Comparison of ENCODE assay signal across 8 cellular contexts in the genomic region with DNA sequence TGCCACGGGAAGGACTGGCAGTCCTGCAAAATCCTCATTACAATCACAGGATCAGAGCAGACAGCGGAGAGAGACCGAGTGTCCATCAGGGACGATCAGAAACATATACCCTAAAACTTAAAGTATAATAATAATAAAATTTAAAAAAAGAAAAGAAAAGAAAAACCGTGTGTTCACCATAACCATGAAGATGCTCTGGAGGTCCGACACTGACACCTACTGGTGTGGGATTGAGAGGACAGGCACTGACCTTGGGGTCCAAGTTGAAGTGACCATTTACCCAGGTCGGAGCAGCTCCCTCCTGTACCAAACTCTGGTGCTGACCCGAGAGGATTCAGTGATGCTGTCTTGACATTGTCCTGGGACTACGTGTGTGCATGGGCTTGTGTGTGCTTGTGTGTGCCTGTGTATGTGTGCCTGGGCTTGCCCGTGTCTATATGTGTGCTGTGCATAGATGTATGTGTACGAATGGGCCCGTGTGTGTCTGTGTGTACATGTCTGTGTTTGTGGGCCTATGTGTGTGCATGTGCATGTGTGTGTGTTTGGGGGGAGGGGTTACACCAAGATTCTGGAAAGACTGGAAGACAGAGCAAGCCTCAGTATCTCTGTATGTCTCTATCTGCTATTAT. TPM values are rescaled to one million over a fixed set of nuclear protein-coding genes. Genes with fewer than 3 reads are reported as not detected.
DNase-seq lines count a peak whose midpoint lies in the region; ATAC-seq and TF ChIP-seq lines count a peak whose summit lies in the region.

No MANE protein-coding gene starts in this region.

- H3K27me3 Mint-ChIP-seq in GM23338 (ENCODE audit: insufficient read depth, low read depth, poor library complexity): peaks cover 11% of the 10 kb centered on the region
- peaks cover 9% of the 10 kb centered on the region for H3K27me3 Mint-ChIP-seq in endothelial cell (ENCODE audit: unreplicated experiment)
- H3K27me3 Mint-ChIP-seq in neural crest cell (ENCODE audit: low read depth): peaks cover 72% of the 10 kb centered on the region

- H3K27ac ChIP-seq in GM23338 (ENCODE audit: low read depth): no peak overlapping the region

- H2AFZ ChIP-seq in GM23338: no peak overlapping the region

- no peaks in the 10 kb centered on the region for H3F3A ChIP-seq in GM23338 (replicated peaks; ENCODE audit: low read depth)

- no peaks in the 10 kb centered on the region for H3K9me3 Mint-ChIP-seq in GM23338
- H3K9me3 Mint-ChIP-seq in endothelial cell (ENCODE audit: unreplicated experiment): no peaks in the 10 kb centered on the region
- no peaks in the 10 kb centered on the region for H3K9me3 Mint-ChIP-seq in neural crest cell

- H3K9me2 ChIP-seq in GM23338 (ENCODE audit: insufficient read depth): no peaks in the 10 kb centered on the region

- DNase-seq in DMS153 treated with DMSO at 0.1 percent for 48 hours (lab: John Stamatoyannopoulos, UW; ENCODE audit: unreplicated experiment) (peak; percentile 1), DMS153 (lab: John Stamatoyannopoulos, UW) (no peak), GM23338 (ENCODE audit: low spot score) (peak; percentile 67), RPMI8226 (peak; percentile 70), endothelial cell (ENCODE audit: low spot score) (peak; percentile 58), neural crest cell (ENCODE audit: low read depth, low spot score) (peak; percentile 54)

- H3K4me3 Mint-ChIP-seq in GM23338 (no peak overlapping the region), endothelial cell (ENCODE audit: unreplicated experiment) (no peak overlapping the region), neural crest cell (no peak overlapping the region)

- H3K4me3 ChIP-seq in GM23338: no peak overlapping the region

- H3K27me3 ChIP-seq in GM23338 (ENCODE audit: insufficient read depth): no peaks in the 10 kb centered on the region

- H3K27ac Mint-ChIP-seq in GM23338 (no peak overlapping the region), endothelial cell (ENCODE audit: unreplicated experiment) (no peak overlapping the region), neural crest cell (ENCODE audit: unreplicated experiment) (no peak overlapping the region)

- H3K4me2 ChIP-seq in GM23338: no peak overlapping the region

- H3K36me3 ChIP-seq in GM23338 (ENCODE audit: insufficient read depth): no peaks in the 10 kb centered on the region

- H3K4me1 ChIP-seq in GM23338 (ENCODE audit: insufficient read depth): no peaks in the 10 kb centered on the region

- no peaks in the 10 kb centered on the region for H3K36me3 Mint-ChIP-seq in GM23338 (ENCODE audit: low read depth)
- H3K36me3 Mint-ChIP-seq in endothelial cell (ENCODE audit: low read depth, unreplicated experiment): no peaks in the 10 kb centered on the region
- no peaks in the 10 kb centered on the region for H3K36me3 Mint-ChIP-seq in neural crest cell (ENCODE audit: low read depth)

- no peaks in the 10 kb centered on the region for H3K79me2 ChIP-seq in GM23338 (replicated peaks; ENCODE audit: insufficient read depth)

- peak; percentile 75 for ATAC-seq in GM23338
- no peak for ATAC-seq in HG03039 (IDR thresholded peaks at IDR 0.05; ENCODE audit: unreplicated experiment)
- ATAC-seq in GM21515 (IDR thresholded peaks at IDR 0.05; ENCODE audit: unreplicated experiment): no peak

- TF ChIP-seq CTCF in GM23338 (conservative IDR thresholded peaks at IDR 0.05; ENCODE audit: low read depth in 2 of 2): peak; percentile 62 to 87
- peak; percentile 53 for TF ChIP-seq CTCF in endothelial cell (IDR thresholded peaks at IDR 0.05; ENCODE audit: unreplicated experiment)
- peak; percentile 72 for TF ChIP-seq CTCF in neural crest cell (conservative IDR thresholded peaks at IDR 0.05)

- peaks cover 5% of the 10 kb centered on the region; the same call in 2 of the 3 replicates for H3K4me1 Mint-ChIP-seq in GM23338
- H3K4me1 Mint-ChIP-seq in endothelial cell (ENCODE audit: unreplicated experiment): peaks cover 25% of the 10 kb centered on the region
- H3K4me1 Mint-ChIP-seq in neural crest cell: peaks cover 4% of the 10 kb centered on the region

- H4K20me1 ChIP-seq in GM23338 (replicated peaks; ENCODE audit: insufficient read depth): no peaks in the 10 kb centered on the region

TF ChIP-seq in GM23338, 12 proteins besides CTCF, POLR2A, EP300 and RAD21 (continues in another document):
- TF ChIP-seq STAT1 (IDR thresholded peaks at IDR 0.05; ENCODE audit: unreplicated experiment) (no peak), CREB1 (CRISPR knock-in tag; IDR thresholded peaks at IDR 0.05; ENCODE audit: low read depth) (no peak), ZNF114 (CRISPR knock-in tag; IDR thresholded peaks at IDR 0.05) (no peak)
- TF ChIP-seq, protein P1, sequence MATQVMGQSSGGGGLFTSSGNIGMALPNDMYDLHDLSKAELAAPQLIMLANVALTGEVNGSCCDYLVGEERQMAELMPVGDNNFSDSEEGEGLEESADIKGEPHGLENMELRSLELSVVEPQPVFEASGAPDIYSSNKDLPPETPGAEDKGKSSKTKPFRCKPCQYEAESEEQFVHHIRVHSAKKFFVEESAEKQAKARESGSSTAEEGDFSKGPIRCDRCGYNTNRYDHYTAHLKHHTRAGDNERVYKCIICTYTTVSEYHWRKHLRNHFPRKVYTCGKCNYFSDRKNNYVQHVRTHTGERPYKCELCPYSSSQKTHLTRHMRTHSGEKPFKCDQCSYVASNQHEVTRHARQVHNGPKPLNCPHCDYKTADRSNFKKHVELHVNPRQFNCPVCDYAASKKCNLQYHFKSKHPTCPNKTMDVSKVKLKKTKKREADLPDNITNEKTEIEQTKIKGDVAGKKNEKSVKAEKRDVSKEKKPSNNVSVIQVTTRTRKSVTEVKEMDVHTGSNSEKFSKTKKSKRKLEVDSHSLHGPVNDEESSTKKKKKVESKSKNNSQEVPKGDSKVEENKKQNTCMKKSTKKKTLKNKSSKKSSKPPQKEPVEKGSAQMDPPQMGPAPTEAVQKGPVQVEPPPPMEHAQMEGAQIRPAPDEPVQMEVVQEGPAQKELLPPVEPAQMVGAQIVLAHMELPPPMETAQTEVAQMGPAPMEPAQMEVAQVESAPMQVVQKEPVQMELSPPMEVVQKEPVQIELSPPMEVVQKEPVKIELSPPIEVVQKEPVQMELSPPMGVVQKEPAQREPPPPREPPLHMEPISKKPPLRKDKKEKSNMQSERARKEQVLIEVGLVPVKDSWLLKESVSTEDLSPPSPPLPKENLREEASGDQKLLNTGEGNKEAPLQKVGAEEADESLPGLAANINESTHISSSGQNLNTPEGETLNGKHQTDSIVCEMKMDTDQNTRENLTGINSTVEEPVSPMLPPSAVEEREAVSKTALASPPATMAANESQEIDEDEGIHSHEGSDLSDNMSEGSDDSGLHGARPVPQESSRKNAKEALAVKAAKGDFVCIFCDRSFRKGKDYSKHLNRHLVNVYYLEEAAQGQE (IDR thresholded peaks at IDR 0.05; ENCODE audit: unreplicated experiment): no peak

RNA-seq across cellular contexts. Expression of gene CD300LD, which starts 10.0 kb away (rescaled TPM):
- total RNA-seq in GM23338 (2014; rRNA removed; shearing (Covaris generic)): not detected in 2 replicates
- polyA plus RNA-seq in GM23338 (2016; fragmentation: Nextera tagmentation; extraction: Ambion mirVana): not detected in 2 replicates
- total RNA-seq in endothelial cell (ENCODE audit: unreplicated experiment) (not detected), neural crest cell (not detected in 2 replicates)

RNA-seq across cellular contexts. Expression of gene CD300E, which starts 21.5 kb away (rescaled TPM):
- not detected in 2 replicates for total RNA-seq in GM23338 (2014; rRNA removed; shearing (Covaris generic))
- not detected in 2 replicates for polyA plus RNA-seq in GM23338 (2016; fragmentation: Nextera tagmentation; extraction: Ambion mirVana)
- total RNA-seq in endothelial cell (ENCODE audit: unreplicated experiment): not detected
- total RNA-seq in neural crest cell: not detected in 2 replicates

RNA-seq across cellular contexts. Expression of gene CD300H, which starts 34.7 kb away (rescaled TPM):
- total RNA-seq in GM23338 (2014; rRNA removed; shearing (Covaris generic)): not detected in 2 replicates
- polyA plus RNA-seq in GM23338 (2016; fragmentation: Nextera tagmentation; extraction: Ambion mirVana): not detected in 2 replicates
- total RNA-seq in endothelial cell (ENCODE audit: unreplicated experiment) (not detected), neural crest cell (not detected in 2 replicates)

RNA-seq across cellular contexts. Expression of gene CD300C, which starts 56.1 kb away (rescaled TPM):
- not detected in 2 replicates for total RNA-seq in GM23338 (2014; rRNA removed; shearing (Covaris generic))
- polyA plus RNA-seq in GM23338 (2016; fragmentation: Nextera tagmentation; extraction: Ambion mirVana): not detected in 2 replicates
- not detected for total RNA-seq in endothelial cell (ENCODE audit: unreplicated experiment)
- not detected in 2 replicates for total RNA-seq in neural crest cell
